In the genomic region with DNA sequence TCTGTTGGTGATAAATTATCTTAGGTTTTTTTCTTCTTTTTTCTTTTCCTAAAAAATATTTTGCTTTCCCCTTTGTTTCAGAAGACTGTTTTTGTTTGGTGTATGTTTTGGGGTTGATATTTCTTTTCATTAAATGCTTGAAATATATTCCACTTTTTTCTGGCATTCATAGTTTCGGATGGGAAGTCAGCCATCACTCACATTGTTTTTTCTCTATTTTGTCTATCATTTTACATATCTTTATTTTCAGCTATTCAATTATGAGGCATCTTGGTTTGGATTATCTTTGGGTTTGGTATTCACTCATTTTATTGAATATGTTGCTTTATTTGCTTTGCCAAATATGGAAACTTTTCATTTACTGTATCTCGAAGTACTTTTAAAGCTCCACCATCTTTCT, we compare ENCODE assay signal across 20 cellular contexts.
"Had no signal": no experiment of that assay in that cellular context is flagged by ENCODE, and none has a peak within 500 bp of the region (broad histone marks: within the 10 kb centered on the region; RNA-seq: fewer than 3 reads in every experiment).

No MANE protein-coding gene starts in this region.

- H3K27me3 ChIP-seq: ascending aorta, cardiac muscle cell, colonic mucosa, esophagus muscularis mucosa, left lung, tibial artery, uterus had no signal

- H3K4me3 ChIP-seq: ascending aorta, cardiac muscle cell, colonic mucosa, esophagus muscularis mucosa, left lung, tibial artery, uterus had no signal

- H3K27ac ChIP-seq: ascending aorta, cardiac muscle cell, colonic mucosa, esophagus muscularis mucosa, left lung, tibial artery, uterus had no signal

- H3K4me1 ChIP-seq: ascending aorta, colonic mucosa, esophagus muscularis mucosa, left lung, tibial artery, uterus had no signal

- DNase-seq: activated CD4-positive, alpha-beta T cell treated with anti-CD3 and anti-CD28 coated beads for 1 hour; activated CD4-positive, alpha-beta T cell treated with anti-CD3 and anti-CD28 coated beads, Interleukin-2, amount 50 U/mL, for 4 hours; activated naive CD4-positive, alpha-beta T cell treated with anti-CD3 and anti-CD28 coated beads for 36 hours; activated naive CD8-positive, alpha-beta T cell treated with anti-CD3 and anti-CD28 coated beads, Interleukin-2, amount 50 U/mL, for 24 hours; colonic mucosa; hippocampal formation; kidney; left lung; natural killer cell; posterior cingulate gyrus; retina; stimulated activated CD4-positive, alpha-beta T cell treated with anti-CD3 and anti-CD28 coated beads, Interleukin-2, amount 100 ng/mL, for 48 hours; T1000; tibial artery; uterus had no signal

- ATAC-seq: activated naive CD8-positive, alpha-beta T cell treated with anti-CD3 and anti-CD28 coated beads, Interleukin-2, amount 50 U/mL, for 24 hours; activated T-helper 17 cell treated with anti-CD3 and anti-CD28 coated beads, Interleukin-2, amount 50 U/mL, for 72 hours; left lung; natural killer cell; stimulated activated memory B cell treated with anti-CD40 and anti-IgM and Interleukin-4, amounts not matched to agents 10 μg/mL and 1 μg/mL and 100 μg/mL, for 72 hours had no signal

- H3K36me3 ChIP-seq: ascending aorta, cardiac muscle cell, colonic mucosa, esophagus muscularis mucosa, left lung, tibial artery, uterus had no signal

- FAIRE-seq: kidney had no signal
